Comparison of ENCODE assay signal across 22 cellular contexts in the genomic region with DNA sequence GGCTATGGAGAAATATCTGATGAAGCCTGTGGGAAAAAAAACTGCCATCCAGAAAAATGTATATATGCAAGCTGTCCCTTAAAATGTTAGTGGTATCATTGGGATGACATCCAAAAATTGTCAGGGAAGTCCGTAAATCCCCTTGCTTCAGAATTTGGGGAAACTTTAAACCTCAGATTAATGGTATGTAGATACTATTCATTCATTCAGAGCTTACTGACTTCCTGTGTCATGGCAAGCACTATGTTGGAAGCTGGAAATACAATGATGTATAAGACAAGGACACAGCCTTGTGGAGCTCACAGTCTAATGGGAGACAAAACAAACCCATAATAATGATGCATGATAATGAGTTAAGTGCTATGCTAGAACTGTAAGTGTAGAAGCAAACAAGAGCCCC. TPM values are rescaled to one million over a fixed set of nuclear protein-coding genes. Genes with fewer than 3 reads are reported as not detected.
DNase-seq lines count a peak whose midpoint lies in the region; ATAC-seq, FAIRE-seq and TF ChIP-seq lines count a peak whose summit lies in the region.
"Had no signal": no experiment of that assay in that cellular context is flagged by ENCODE, and none has a peak within 500 bp of the region (broad histone marks: within the 10 kb centered on the region; RNA-seq: fewer than 3 reads in every experiment).

No MANE protein-coding gene starts in this region.

- TF ChIP-seq EP300 in HepG2 (IDR thresholded peaks at IDR 0.05; ENCODE audit: low read depth in 2 of 2, low read length in 2 of 2) = no peak
- TF ChIP-seq EP300 in HepG2 (CRISPR knock-in tag; IDR thresholded peaks at IDR 0.05; ENCODE audit: borderline replicate concordance) = no peak

- no peak for TF ChIP-seq POLR2A in HepG2 (IDR thresholded peaks at IDR 0.05; ENCODE audit: insufficient read depth in 1 of 2, low read depth in 2 of 2, low read length in 2 of 2)

- 59% methylated on average over 1 of the region's 1 CpG for WGBS in liver
- WGBS in HepG2 (ENCODE audit: low lambda C conversion rate) = 100% methylated on average over 1 of the region's 1 CpG
- WGBS in aorta, 2 donors = 7 to 14% methylated on average over 1 of the region's 1 CpG

- no peak for FAIRE-seq in HepG2 (lab: Jason Lieb, UNC)
- FAIRE-seq: pancreas had no signal

- in situ Hi-C loops in HepG2 (cut with HindIII; ENCODE audit: extremely low pct_ligation_motif_present, low pct_unique_long_range_greater_than_20kb) = no loop called here

- no peak overlapping the region for H3K4me3 ChIP-seq in liver (ENCODE audit: low read depth in 1 of 3, low read length in 3 of 3)
- no peak overlapping the region for H3K4me3 ChIP-seq in HepG2 (replicated peaks in 1 of 3; ENCODE audit: insufficient read depth in 1 of 3, low read depth in 2 of 3, low read length in 3 of 3)
- H3K4me3 ChIP-seq in fibroblast of the aortic adventitia (ENCODE audit: low read depth, low read length) = no peak overlapping the region
- no peak overlapping the region for H3K4me3 ChIP-seq in rectal smooth muscle tissue (ENCODE audit: low read length)
- no peak overlapping the region for H3K4me3 ChIP-seq in aorta (ENCODE audit: low read length in 2 of 2)
- no peak overlapping the region for H3K4me3 ChIP-seq in colonic mucosa
- H3K4me3 ChIP-seq: body of pancreas, pancreas had no signal

- DNase-seq in HepG2 (ENCODE audit: low spot score) (no peak), fibroblast of the aortic adventitia (ENCODE audit: low read depth) (peak; percentile 48), aorta (no peak), nephron progenitor cell (no peak), colonic mucosa (no peak)
- no peak for DNase-seq in stimulated activated naive CD8-positive, alpha-beta T cell treated with anti-CD3 and anti-CD28 coated beads, Interleukin-15, amount 100 ng/mL, for 72 hours
- DNase-seq: activated CD4-positive, alpha-beta T cell treated with anti-CD3 and anti-CD28 coated beads, Interleukin-2, amount 50 U/mL, for 48 hours; activated naive CD4-positive, alpha-beta T cell treated with anti-CD3 and anti-CD28 coated beads, Interleukin-2, amount 50 U/mL, for 16 hours; activated T-cell treated with anti-CD3 and anti-CD28 coated beads, Interleukin-2, amount 50 U/mL, for 1 hour; CD4-positive, alpha-beta memory T cell; DND-41; NCI-H1417 treated with DMSO at 0.1 percent for 48 hours; stimulated activated naive CD4-positive, alpha-beta T cell treated with Interleukin-2 at 50 U/mL for 16 hours; T-cell had no signal

- H3K36me3 Mint-ChIP-seq in nephron progenitor cell (ENCODE audit: low read depth) = peaks cover 51% of the 10 kb centered on the region

- H2AFZ ChIP-seq in HepG2 (ENCODE audit: low read length) = no peak overlapping the region

- H3K27me3 ChIP-seq in liver (ENCODE audit: control insufficient read depth in 4 of 4, insufficient read depth in 4 of 4, low read length in 3 of 4) (no peaks in the 10 kb centered on the region), HepG2 (ENCODE audit: control insufficient read depth in 1 of 2, insufficient read depth in 2 of 2, low read length in 2 of 2) (no peaks in the 10 kb centered on the region), rectal smooth muscle tissue (ENCODE audit: control insufficient read depth, insufficient read depth, low read length) (no peaks in the 10 kb centered on the region), aorta (ENCODE audit: control insufficient read depth in 1 of 2, insufficient read depth in 2 of 2, low read length in 1 of 2) (no peaks in the 10 kb centered on the region), colonic mucosa (no peaks in the 10 kb centered on the region)
- H3K27me3 ChIP-seq: body of pancreas, pancreas had no signal

- H3K4me3 Mint-ChIP-seq in stimulated activated naive CD8-positive, alpha-beta T cell treated with anti-CD3 and anti-CD28 coated beads, Interleukin-15, amount 100 ng/mL, for 72 hours = no peak overlapping the region
- H3K4me3 Mint-ChIP-seq in nephron progenitor cell = no peak overlapping the region
- H3K4me3 Mint-ChIP-seq: CD4-positive, alpha-beta memory T cell; T-cell had no signal

- H3K4me1 Mint-ChIP-seq in stimulated activated naive CD8-positive, alpha-beta T cell treated with anti-CD3 and anti-CD28 coated beads, Interleukin-15, amount 100 ng/mL, for 72 hours = no peaks in the 10 kb centered on the region
- H3K4me1 Mint-ChIP-seq in nephron progenitor cell = peaks cover 53% of the 10 kb centered on the region
- H3K4me1 Mint-ChIP-seq: CD4-positive, alpha-beta memory T cell; T-cell had no signal

- intact Hi-C loops in HepG2 (cut with micrococcal nuclease; ENCODE audit: unreplicated experiment) (no loop called here), aorta (cut with DNase I) (loop anchor here in 1 of 2 donors (1.0 to 10.0 kb wide), 2 partner anchors 146 to 506 kb away; no protein-coding TSS in a partner anchor), colonic mucosa (cut with DNase I) (loop anchor here (10.0 kb wide), 1 partner anchor 506 kb away; no protein-coding TSS in a partner anchor)

- CTCF ChIA-PET in HepG2 (lab: Yijun Ruan, JAX; ENCODE audit: low intra/inter-chr PET ratio, low total read pairs) = no interaction called here

- no peaks in the 10 kb centered on the region for H3K79me2 ChIP-seq in HepG2 (ENCODE audit: insufficient read depth, low read length)

- H3K4me2 ChIP-seq in HepG2 (ENCODE audit: low read depth, low read length) = no peak overlapping the region

- H3K36me3 ChIP-seq in liver (ENCODE audit: control insufficient read depth in 4 of 4, insufficient read depth in 3 of 4, low read depth in 1 of 4, low read length in 3 of 4) = peaks cover 0 to 6% (median 0%) of the 10 kb centered on the region in 4 donors
- no peaks in the 10 kb centered on the region for H3K36me3 ChIP-seq in HepG2 (replicated peaks in 1 of 2; ENCODE audit: control insufficient read depth in 1 of 2, insufficient read depth in 2 of 2, low read length in 2 of 2)
- H3K36me3 ChIP-seq in rectal smooth muscle tissue (ENCODE audit: control insufficient read depth, insufficient read depth, low read length) = no peaks in the 10 kb centered on the region
- H3K36me3 ChIP-seq in aorta (ENCODE audit: control insufficient read depth in 1 of 2, insufficient read depth in 2 of 2, low read length in 1 of 2) = no peaks in the 10 kb centered on the region
- H3K36me3 ChIP-seq in colonic mucosa = no peaks in the 10 kb centered on the region
- H3K36me3 ChIP-seq: pancreas had no signal

- H4K20me1 ChIP-seq in HepG2 (ENCODE audit: insufficient read depth, low read length) = no peaks in the 10 kb centered on the region

- H3K9me3 ChIP-seq in liver (ENCODE audit: control insufficient read depth in 4 of 4, low read length in 3 of 4) (no peaks in the 10 kb centered on the region), HepG2 (ENCODE audit: low read length) (no peaks in the 10 kb centered on the region), aorta (ENCODE audit: control insufficient read depth, low read length) (no peaks in the 10 kb centered on the region), colonic mucosa (no peaks in the 10 kb centered on the region)
- H3K9me3 ChIP-seq: body of pancreas, pancreas had no signal

- H3K27me3 Mint-ChIP-seq in stimulated activated naive CD8-positive, alpha-beta T cell treated with anti-CD3 and anti-CD28 coated beads, Interleukin-15, amount 100 ng/mL, for 72 hours = no peaks in the 10 kb centered on the region
- H3K27me3 Mint-ChIP-seq in nephron progenitor cell (ENCODE audit: low read depth, poor library complexity) = no peaks in the 10 kb centered on the region
- H3K27me3 Mint-ChIP-seq: CD4-positive, alpha-beta memory T cell; T-cell had no signal

- H3K4me1 ChIP-seq in liver (ENCODE audit: control insufficient read depth in 4 of 4, insufficient read depth in 4 of 4, low read length in 3 of 4) (peaks cover 7 to 36% (median 22%) of the 10 kb centered on the region in 4 donors), HepG2 (ENCODE audit: insufficient read depth, low read length) (peaks cover 44% of the 10 kb centered on the region), rectal smooth muscle tissue (ENCODE audit: control insufficient read depth, insufficient read depth, low read length) (peaks cover 19% of the 10 kb centered on the region), aorta (ENCODE audit: control insufficient read depth in 1 of 2, insufficient read depth in 2 of 2, low read length in 2 of 2) (peaks cover 4 to 16% of the 10 kb centered on the region in 2 donors), colonic mucosa (peaks cover 4% of the 10 kb centered on the region)

- TF ChIP-seq CTCF in liver (IDR thresholded peaks at IDR 0.05; ENCODE audit: low read depth, low read length, missing input control) (no peak), HepG2 (CRISPR knock-in tag; IDR thresholded peaks at IDR 0.05) (no peak), fibroblast of the aortic adventitia (IDR thresholded peaks at IDR 0.05; ENCODE audit: insufficient read depth, low read length) (no peak), nephron progenitor cell (IDR thresholded peaks at IDR 0.05) (no peak), colonic mucosa (IDR thresholded peaks at IDR 0.05) (no peak)

- BruUV-seq in HepG2 (replicated peaks; lab: Mats Ljungman, UMichigan) = no TSS peak

- TF ChIP-seq RAD21 in liver (IDR thresholded peaks at IDR 0.05) (no peak), HepG2 (CRISPR knock-in tag; IDR thresholded peaks at IDR 0.05) (no peak)

- H3K27ac ChIP-seq in liver (ENCODE audit: low read depth in 1 of 2, low read length in 2 of 2) = peak overlapping the region; percentile 90 to 94
- no peak overlapping the region for H3K27ac ChIP-seq in HepG2 (ENCODE audit: extremely low read length, insufficient read depth, low read length)
- H3K27ac ChIP-seq in rectal smooth muscle tissue (ENCODE audit: low read depth, low read length) = peak overlapping the region; percentile 67
- peak overlapping the region; percentile 30 to 51 for H3K27ac ChIP-seq in aorta (ENCODE audit: low read depth in 1 of 2, low read length in 2 of 2)
- H3K27ac ChIP-seq in colonic mucosa = no peak overlapping the region

- POLR2A ChIA-PET in HepG2 (lab: Yijun Ruan, JAX) = no interaction called here

- no peak overlapping the region for H3K9ac ChIP-seq in liver (ENCODE audit: low read depth in 1 of 2, low read length in 2 of 2)
- no peak overlapping the region for H3K9ac ChIP-seq in HepG2 (ENCODE audit: insufficient read depth, low read depth, low read length)
- no peak overlapping the region for H3K9ac ChIP-seq in rectal smooth muscle tissue (ENCODE audit: low read length)
- H3K9ac ChIP-seq in colonic mucosa (ENCODE audit: low read depth in 2 of 2, low read length in 2 of 2) = no peak overlapping the region

- H3K27ac Mint-ChIP-seq in stimulated activated naive CD8-positive, alpha-beta T cell treated with anti-CD3 and anti-CD28 coated beads, Interleukin-15, amount 100 ng/mL, for 72 hours = peak overlapping the region in 1 of 2 donors; percentile 48
- H3K27ac Mint-ChIP-seq in nephron progenitor cell = no peak overlapping the region
- H3K27ac Mint-ChIP-seq: T-cell had no signal

- ATAC-seq in HepG2 (no peak), aorta (ENCODE audit: low FRiP score) (no peak)
- no peak for ATAC-seq in stimulated activated naive CD8-positive, alpha-beta T cell treated with anti-CD3 and anti-CD28 coated beads, Interleukin-15, amount 100 ng/mL, for 72 hours
- ATAC-seq: left colon, T-cell had no signal

- H3K9me3 Mint-ChIP-seq in stimulated activated naive CD8-positive, alpha-beta T cell treated with anti-CD3 and anti-CD28 coated beads, Interleukin-15, amount 100 ng/mL, for 72 hours = no peaks in the 10 kb centered on the region
- H3K9me3 Mint-ChIP-seq in nephron progenitor cell = peaks cover 7% of the 10 kb centered on the region
- H3K9me3 Mint-ChIP-seq: CD4-positive, alpha-beta memory T cell; T-cell had no signal

RNA-seq across cellular contexts. Expression of gene MOB3B, which starts 10.9 kb away (rescaled TPM):
- total RNA-seq in liver (1 to 10 TPM in 1 of 2 donors, under 1 TPM in 1; 0.79 to 1.1 TPM), HepG2 (2016; rRNA removed; fragmentation: Illumina TruSeq; extraction: Trizol) (0.03 and 0.09 TPM in 2 replicates), fibroblast of the aortic adventitia (ENCODE audit: low replicate concordance) (under 0.01 and 0.25 TPM in 2 replicates), aorta (1 to 10 TPM; 5.8 to 9.0 TPM), colonic mucosa (10 to 100 TPM; 35.8 to 39.6 TPM)
- polyA plus RNA-seq in liver (under 1 TPM; 0.36 to 0.72 TPM), HepG2 (2011; rRNA removed) (0.03 TPM in 2 replicates), aorta (1 to 10 TPM; 3.0 to 5.8 TPM)
- total RNA-seq in HepG2 (2016; cell fraction: cytosol; rRNA removed; fragmentation: Illumina TruSeq; extraction: Trizol; ENCODE audit: low read depth) = not detected in 2 replicates
- 0.06 TPM in 2 replicates for total RNA-seq in HepG2 (2016; cell fraction: insoluble cytoplasmic fraction; rRNA removed; fragmentation: Illumina TruSeq; extraction: Trizol)
- 0.03 and 0.09 TPM in 2 replicates for total RNA-seq in HepG2 (2016; cell fraction: membrane; rRNA removed; fragmentation: Illumina TruSeq; extraction: Trizol)
- not detected in 2 replicates for total RNA-seq in HepG2 (2016; cell fraction: nucleus; rRNA removed; fragmentation: Illumina TruSeq; extraction: Trizol)
- 0.01 and 0.03 TPM in 2 replicates for polyA plus RNA-seq in HepG2 (2011; cell fraction: cytosol; rRNA removed)
- 0.03 and 0.07 TPM in 2 replicates for polyA plus RNA-seq in HepG2 (2011; cell fraction: nucleus; rRNA removed)
- 0.04 and 0.09 TPM in 2 replicates for polyA plus RNA-seq in HepG2 (2012)
- not detected in 2 replicates for polyA plus RNA-seq in HepG2 (2016; cell fraction: cytosol; fragmentation: Illumina TruSeq; extraction: Trizol; ENCODE audit: low read depth)
- polyA plus RNA-seq in HepG2 (2016; cell fraction: insoluble cytoplasmic fraction; fragmentation: Illumina TruSeq; extraction: Trizol; ENCODE audit: low read depth) = 0.07 and 0.10 TPM in 2 replicates
- polyA plus RNA-seq in HepG2 (2016; cell fraction: membrane; fragmentation: Illumina TruSeq; extraction: Trizol; ENCODE audit: low read depth) = 0.03 TPM in 1 of 2 replicates, not detected in the other
- 0.11 TPM in 1 of 2 replicates, not detected in the other for polyA plus RNA-seq in HepG2 (2016; cell fraction: nucleus; fragmentation: Illumina TruSeq; extraction: Trizol; ENCODE audit: insufficient read depth, low read depth)
- 0.02 and 15.4 TPM in 2 replicates for polyA minus RNA-seq in HepG2 (2011; rRNA and poly(A)+ RNA removed; ENCODE audit: low replicate concordance)
- polyA minus RNA-seq in HepG2 (2011; cell fraction: cytosol; rRNA and poly(A)+ RNA removed) = not detected in 2 replicates
- 0.12 TPM in 1 of 2 replicates, not detected in the other for polyA minus RNA-seq in HepG2 (2011; cell fraction: nucleus; rRNA and poly(A)+ RNA removed)
- total RNA-seq: myocyte had no signal

RNA-seq across cellular contexts. Expression of gene IFNK, which starts 16.4 kb away (rescaled TPM):
- not detected for total RNA-seq in liver
- polyA plus RNA-seq in liver = not detected
- not detected in 2 replicates for total RNA-seq in HepG2 (2016; rRNA removed; fragmentation: Illumina TruSeq; extraction: Trizol)
- total RNA-seq in HepG2 (2016; cell fraction: cytosol; rRNA removed; fragmentation: Illumina TruSeq; extraction: Trizol; ENCODE audit: low read depth) = not detected in 2 replicates
- not detected in 2 replicates for total RNA-seq in HepG2 (2016; cell fraction: insoluble cytoplasmic fraction; rRNA removed; fragmentation: Illumina TruSeq; extraction: Trizol)
- not detected in 2 replicates for total RNA-seq in HepG2 (2016; cell fraction: membrane; rRNA removed; fragmentation: Illumina TruSeq; extraction: Trizol)
- not detected in 2 replicates for total RNA-seq in HepG2 (2016; cell fraction: nucleus; rRNA removed; fragmentation: Illumina TruSeq; extraction: Trizol)
- polyA plus RNA-seq in HepG2 (2011; rRNA removed) = not detected in 2 replicates
- polyA plus RNA-seq in HepG2 (2011; cell fraction: cytosol; rRNA removed) = not detected in 2 replicates
- not detected in 2 replicates for polyA plus RNA-seq in HepG2 (2011; cell fraction: nucleus; rRNA removed)
- polyA plus RNA-seq in HepG2 (2012) = not detected in 2 replicates
- polyA plus RNA-seq in HepG2 (2016; cell fraction: cytosol; fragmentation: Illumina TruSeq; extraction: Trizol; ENCODE audit: low read depth) = not detected in 2 replicates
- polyA plus RNA-seq in HepG2 (2016; cell fraction: insoluble cytoplasmic fraction; fragmentation: Illumina TruSeq; extraction: Trizol; ENCODE audit: low read depth) = not detected in 2 replicates
- polyA plus RNA-seq in HepG2 (2016; cell fraction: membrane; fragmentation: Illumina TruSeq; extraction: Trizol; ENCODE audit: low read depth) = not detected in 2 replicates
- not detected in 2 replicates for polyA plus RNA-seq in HepG2 (2016; cell fraction: nucleus; fragmentation: Illumina TruSeq; extraction: Trizol; ENCODE audit: insufficient read depth, low read depth)
- not detected in 2 replicates for polyA minus RNA-seq in HepG2 (2011; rRNA and poly(A)+ RNA removed; ENCODE audit: low replicate concordance)
- polyA minus RNA-seq in HepG2 (2011; cell fraction: cytosol; rRNA and poly(A)+ RNA removed) = not detected in 2 replicates
- polyA minus RNA-seq in HepG2 (2011; cell fraction: nucleus; rRNA and poly(A)+ RNA removed) = not detected in 2 replicates
- total RNA-seq in fibroblast of the aortic adventitia (ENCODE audit: low replicate concordance) = not detected in 2 replicates
- total RNA-seq in aorta = not detected
- polyA plus RNA-seq in aorta = not detected
- total RNA-seq in colonic mucosa = not detected
- total RNA-seq: body of pancreas; CD4-positive, alpha-beta memory T cell; HT1080; left colon; LHCN-M2; myocyte; pancreas; T-cell had no signal
- polyA plus RNA-seq: CD4-positive, alpha-beta memory T cell; pancreas had no signal

RNA-seq across cellular contexts. Expression of gene C9orf72, which starts 32.7 kb away (rescaled TPM):
- 10 to 100 TPM in 1 of 2 donors, 1 to 10 TPM in 1; 8.0 to 14.1 TPM for total RNA-seq in liver
- polyA plus RNA-seq in liver = 1 to 10 TPM; 2.8 to 9.2 TPM
- total RNA-seq in HepG2 (2016; rRNA removed; fragmentation: Illumina TruSeq; extraction: Trizol) = 3.1 and 4.5 TPM in 2 replicates
- total RNA-seq in HepG2 (2016; cell fraction: cytosol; rRNA removed; fragmentation: Illumina TruSeq; extraction: Trizol; ENCODE audit: low read depth) = 0.81 and 0.88 TPM in 2 replicates
- 3.4 and 4.6 TPM in 2 replicates for total RNA-seq in HepG2 (2016; cell fraction: insoluble cytoplasmic fraction; rRNA removed; fragmentation: Illumina TruSeq; extraction: Trizol)
- 1.3 and 1.7 TPM in 2 replicates for total RNA-seq in HepG2 (2016; cell fraction: membrane; rRNA removed; fragmentation: Illumina TruSeq; extraction: Trizol)
- 8.0 and 9.1 TPM in 2 replicates for total RNA-seq in HepG2 (2016; cell fraction: nucleus; rRNA removed; fragmentation: Illumina TruSeq; extraction: Trizol)
- polyA plus RNA-seq in HepG2 (2011; rRNA removed) = 5.2 and 5.9 TPM in 2 replicates
- 0.94 and 2.1 TPM in 2 replicates for polyA plus RNA-seq in HepG2 (2011; cell fraction: cytosol; rRNA removed)
- polyA plus RNA-seq in HepG2 (2011; cell fraction: nucleus; rRNA removed) = 7.7 and 10.3 TPM in 2 replicates
- 6.4 and 10.0 TPM in 2 replicates for polyA plus RNA-seq in HepG2 (2012)
- polyA plus RNA-seq in HepG2 (2016; cell fraction: cytosol; fragmentation: Illumina TruSeq; extraction: Trizol; ENCODE audit: low read depth) = 0.33 and 0.44 TPM in 2 replicates
- polyA plus RNA-seq in HepG2 (2016; cell fraction: insoluble cytoplasmic fraction; fragmentation: Illumina TruSeq; extraction: Trizol; ENCODE audit: low read depth) = 2.7 and 2.9 TPM in 2 replicates
- polyA plus RNA-seq in HepG2 (2016; cell fraction: membrane; fragmentation: Illumina TruSeq; extraction: Trizol; ENCODE audit: low read depth) = 0.84 and 1.1 TPM in 2 replicates
- polyA plus RNA-seq in HepG2 (2016; cell fraction: nucleus; fragmentation: Illumina TruSeq; extraction: Trizol; ENCODE audit: insufficient read depth, low read depth) = 7.7 and 8.0 TPM in 2 replicates
- 4.3 and 5.2 TPM in 2 replicates for polyA minus RNA-seq in HepG2 (2011; rRNA and poly(A)+ RNA removed; ENCODE audit: low replicate concordance)
- 2.4 and 3.7 TPM in 2 replicates for polyA minus RNA-seq in HepG2 (2011; cell fraction: cytosol; rRNA and poly(A)+ RNA removed)
- polyA minus RNA-seq in HepG2 (2011; cell fraction: nucleus; rRNA and poly(A)+ RNA removed) = 34.9 and 41.5 TPM in 2 replicates
- total RNA-seq in fibroblast of the aortic adventitia (ENCODE audit: low replicate concordance) = 7.5 and 31.7 TPM in 2 replicates
- total RNA-seq in aorta = 10 to 100 TPM; 23.2 to 26.7 TPM
- 1 to 10 TPM; 5.5 to 9.6 TPM for polyA plus RNA-seq in aorta
- total RNA-seq in colonic mucosa = 10 to 100 TPM in 1 of 2 donors, 1 to 10 TPM in 1; 8.0 to 14.0 TPM

Comparison
In these comparisons a context has a peak if more than half of its experiments do, and no peak if none do; other contexts are left out.
1. H3K27ac ChIP-seq: peak in liver (2 of 2), rectal smooth muscle tissue (single experiment) and aorta (2 of 2); none in HepG2 (single experiment) and colonic mucosa (single experiment).